In genomic region chr6:41167173-41167963, GRCh38 we compare ENCODE assay signal across 12 cellular contexts. TPM values are rescaled to one million over a fixed set of nuclear protein-coding genes. Genes with fewer than 3 reads are reported as not detected.
DNase-seq lines count a peak whose midpoint lies in the region; ATAC-seq and TF ChIP-seq lines count a peak whose summit lies in the region.
"Had no signal": no experiment of that assay in that cellular context is flagged by ENCODE, and none has a peak within 500 bp of the region (broad histone marks: within the 10 kb centered on the region; RNA-seq: fewer than 3 reads in every experiment).

No MANE protein-coding gene starts in this region.

- H3K36me3 ChIP-seq in WERI-Rb-1 (no peaks in the 10 kb centered on the region), hepatocyte (replicated peaks; ENCODE audit: insufficient read depth, low read depth) (no peaks in the 10 kb centered on the region)
- H3K36me3 ChIP-seq: BLaER1 had no signal

- H3K36me3 Mint-ChIP-seq in CD14-positive monocyte, result peaks cover 0 to 2% of the 10 kb centered on the region in 2 donors

- no peaks in the 10 kb centered on the region for H3K9me3 Mint-ChIP-seq in stimulated activated naive CD8-positive, alpha-beta T cell treated with anti-CD3 and anti-CD28 coated beads, Interleukin-15, amount 100 ng/mL, for 72 hours
- peaks cover 0 to 2% (median 0%) of the 10 kb centered on the region in 7 donors for H3K9me3 Mint-ChIP-seq in CD14-positive monocyte

- H2AFZ ChIP-seq in hepatocyte, result no peak overlapping the region

- H4K20me1 ChIP-seq in hepatocyte (ENCODE audit: insufficient read depth, poor library complexity, severe bottlenecking), result no peaks in the 10 kb centered on the region
- H4K20me1 ChIP-seq: BLaER1 had no signal

- H3K27me3 ChIP-seq in WERI-Rb-1 (ENCODE audit: insufficient read depth, low read depth, severe bottlenecking) (no peaks in the 10 kb centered on the region), hepatocyte (peaks cover 7% of the 10 kb centered on the region)
- H3K27me3 ChIP-seq: BLaER1 had no signal

- no peak for DNase-seq in stimulated activated naive CD8-positive, alpha-beta T cell treated with anti-CD3 and anti-CD28 coated beads, Interleukin-15, amount 100 ng/mL, for 72 hours
- DNase-seq in stimulated activated naive CD8-positive, alpha-beta T cell treated with anti-CD3 and anti-CD28 coated beads, Interleukin-15, Interleukin-2, amounts not matched to agents 100 U/mL and 50 U/mL, for 24 hours, result no peak
- DNase-seq in WERI-Rb-1 (peak; percentile 6), hepatocyte (ENCODE audit: low spot score) (peak; percentile 67), NCI-H524 treated with DMSO at 0.1 percent for 48 hours (lab: John Stamatoyannopoulos, UW) (no peak), CD14-positive monocyte (ENCODE audit: low spot score) (no peak), DMS53 treated with DMSO at 0.1 percent for 48 hours (lab: John Stamatoyannopoulos, UW; ENCODE audit: unreplicated experiment) (no peak), substantia nigra (lab: John Stamatoyannopoulos, UW) (no peak)

- peaks cover 5% of the 10 kb centered on the region for H3K4me1 Mint-ChIP-seq in stimulated activated naive CD8-positive, alpha-beta T cell treated with anti-CD3 and anti-CD28 coated beads, Interleukin-15, amount 100 ng/mL, for 72 hours
- peaks cover 21% of the 10 kb centered on the region for H3K4me1 Mint-ChIP-seq in CD14-positive monocyte

- peak overlapping the region; percentile 1 for H3K27ac Mint-ChIP-seq in stimulated activated naive CD8-positive, alpha-beta T cell treated with anti-CD3 and anti-CD28 coated beads, Interleukin-15, amount 100 ng/mL, for 72 hours
- peak overlapping the region in 2 of 7 donors; percentile 2 to 5 for H3K27ac Mint-ChIP-seq in CD14-positive monocyte

- no peak for TF ChIP-seq CTCF in WERI-Rb-1 (IDR thresholded peaks at IDR 0.05; ENCODE audit: low read depth, low read length)
- no peak for TF ChIP-seq CTCF in hepatocyte (IDR thresholded peaks at IDR 0.05; ENCODE audit: poor library complexity)
- TF ChIP-seq CTCF in CD14-positive monocyte (IDR thresholded peaks at IDR 0.05), result no peak

- H3K4me1 ChIP-seq in hepatocyte (ENCODE audit: insufficient read depth), result no peaks in the 10 kb centered on the region
- H3K4me1 ChIP-seq: BLaER1 had no signal

- no peak overlapping the region for H3K4me3 Mint-ChIP-seq in stimulated activated naive CD8-positive, alpha-beta T cell treated with anti-CD3 and anti-CD28 coated beads, Interleukin-15, amount 100 ng/mL, for 72 hours
- no peak overlapping the region for H3K4me3 Mint-ChIP-seq in CD14-positive monocyte

- H3K9me3 ChIP-seq in WERI-Rb-1 (ENCODE audit: severe bottlenecking) (no peaks in the 10 kb centered on the region), hepatocyte (ENCODE audit: low read depth) (no peaks in the 10 kb centered on the region)
- H3K9me3 ChIP-seq: BLaER1 had no signal

- H3K79me2 ChIP-seq in hepatocyte, result no peaks in the 10 kb centered on the region

- WGBS in hepatocyte (ENCODE audit: low lambda C conversion rate, missing lambda C conversion rate), result 67% methylated on average over 5 of the region's 5 CpGs

- H3K27me3 Mint-ChIP-seq in stimulated activated naive CD8-positive, alpha-beta T cell treated with anti-CD3 and anti-CD28 coated beads, Interleukin-15, amount 100 ng/mL, for 72 hours, result no peaks in the 10 kb centered on the region
- H3K27me3 Mint-ChIP-seq in CD14-positive monocyte (ENCODE audit: low read depth in 3 of 3), result peaks cover 3 to 8% (median 5%) of the 10 kb centered on the region in 3 donors

- no peak overlapping the region for H3K4me2 ChIP-seq in hepatocyte
- H3K4me2 ChIP-seq: BLaER1 had no signal

- H3K4me3 ChIP-seq in WERI-Rb-1 (ENCODE audit: low read depth, low read length) (no peak overlapping the region), hepatocyte (no peak overlapping the region)
- H3K4me3 ChIP-seq: BLaER1 had no signal

- intact Hi-C loops in CD14-positive monocyte (cut with micrococcal nuclease), result no loop called here

- H3K27ac ChIP-seq in WERI-Rb-1, result no peak overlapping the region
- H3K27ac ChIP-seq in hepatocyte, result no peak overlapping the region
- no peak overlapping the region for H3K27ac ChIP-seq in substantia nigra (ENCODE audit: low read depth, low read length, poor library complexity, severe bottlenecking)
- H3K27ac ChIP-seq: BLaER1 had no signal

- ATAC-seq in stimulated activated naive CD8-positive, alpha-beta T cell treated with anti-CD3 and anti-CD28 coated beads, Interleukin-15, amount 100 ng/mL, for 72 hours, result no peak
- no peak for ATAC-seq in stimulated activated naive CD8-positive, alpha-beta T cell treated with anti-CD3 and anti-CD28 coated beads, Interleukin-15, Interleukin-2, amounts not matched to agents 100 U/mL and 50 U/mL, for 24 hours

- H3K9me2 ChIP-seq in hepatocyte (replicated peaks; ENCODE audit: insufficient read depth), result no peaks in the 10 kb centered on the region

RNA-seq across cellular contexts. Expression of gene TREM2, which starts 4.5 kb away (rescaled TPM):
- 2.5 and 2.8 TPM in 2 replicates for total RNA-seq in hepatocyte
- polyA plus RNA-seq in hepatocyte (2.2 and 4.4 TPM in 2 replicates), CD14-positive monocyte (under 1 TPM; 0.54 to 0.78 TPM)
- total RNA-seq: glomerular endothelial cell had no signal

RNA-seq across cellular contexts. Expression of gene TREML1, which starts 13.2 kb away (rescaled TPM):
- not detected in 2 replicates for total RNA-seq in hepatocyte
- polyA plus RNA-seq in hepatocyte, result not detected in 2 replicates
- 1 to 10 TPM; 2.6 to 3.6 TPM for polyA plus RNA-seq in CD14-positive monocyte
- total RNA-seq: glomerular endothelial cell, HT1080, skeletal muscle tissue had no signal

RNA-seq across cellular contexts. Expression of gene TREML2, which starts 33.6 kb away (rescaled TPM):
- 0.24 and 0.40 TPM in 2 replicates for total RNA-seq in hepatocyte
- not detected in 2 replicates for polyA plus RNA-seq in hepatocyte
- 1 to 10 TPM in 1 of 2 donors, under 1 TPM in 1; 0.89 to 1.1 TPM for polyA plus RNA-seq in CD14-positive monocyte
- total RNA-seq: glomerular endothelial cell, HT1080 had no signal

Comparison
In these comparisons a context has a peak if more than half of its experiments do, and no peak if none do; other contexts are left out.
1. DNase-seq: peak in WERI-Rb-1 (single experiment) and hepatocyte (single experiment); none in stimulated activated naive CD8-positive, alpha-beta T cell treated with anti-CD3 and anti-CD28 coated beads, Interleukin-15, amount 100 ng/mL, for 72 hours (0 of 2), stimulated activated naive CD8-positive, alpha-beta T cell treated with anti-CD3 and anti-CD28 coated beads, Interleukin-15, Interleukin-2, amounts not matched to agents 100 U/mL and 50 U/mL, for 24 hours (single experiment), NCI-H524 treated with DMSO at 0.1 percent for 48 hours (single experiment), CD14-positive monocyte (single experiment), DMS53 treated with DMSO at 0.1 percent for 48 hours (single experiment) and substantia nigra (0 of 49).